Comparison of ENCODE assay signal across 22 cellular contexts in genomic region chr3:149015383-149015782, GRCh38. TPM values are rescaled to one million over a fixed set of nuclear protein-coding genes. Genes with fewer than 3 reads are reported as not detected.
A peak's percentile ranks its signal among the peaks of the same experiment; 100 is the strongest.
DNase-seq lines count a peak whose midpoint lies in the region; ATAC-seq and TF ChIP-seq lines count a peak whose summit lies in the region.
"Had no signal": no experiment of that assay in that cellular context is flagged by ENCODE, and none has a peak within 500 bp of the region (broad histone marks: within the 10 kb centered on the region; RNA-seq: fewer than 3 reads in every experiment).

No MANE protein-coding gene starts in this region.

- intact Hi-C loops in activated CD4-positive, alpha-beta T cell treated with anti-CD3 and anti-CD28 coated beads, Interleukin-2, amount 10 ng/mL, durations not matched to agents 24 days and 14 days (cut with micrococcal nuclease) = no loop called here

- DNase-seq in activated CD4-positive, alpha-beta T cell treated with anti-CD3 and anti-CD28 coated beads, Interleukin-2, amount 10 ng/mL, durations not matched to agents 24 days and 14 days = peak; percentile 39
- no peak for DNase-seq in activated CD4-positive, alpha-beta T cell treated with anti-CD3 and anti-CD28 coated beads for 4 hours
- DNase-seq in T-helper 17 cell = no peak
- DNase-seq in foreskin fibroblast = peak; percentile 29 to 38
- DNase-seq in stimulated activated effector memory CD8-positive, alpha-beta T cell treated with anti-CD3 and anti-CD28 coated beads, Interleukin-12 subunit alpha, Interleukin-12 subunit beta, amount 100 ng/mL, for 72 hours (ENCODE audit: low spot score in 2 of 2) = no peak
- no peak for DNase-seq in iPS-NIHi11 (ENCODE audit: low spot score)
- no peak for DNase-seq in DMS153 (lab: John Stamatoyannopoulos, UW)
- DNase-seq in activated CD4-positive, CD25-positive, alpha-beta regulatory T cell treated with anti-CD3 and anti-CD28 coated beads, Interleukin-2, amount 50 U/mL, for 72 hours = no peak
- DNase-seq: 8988T; activated CD4-positive, alpha-beta T cell treated with anti-CD3 and anti-CD28 coated beads for 36 hours; activated T-cell treated with anti-CD3 and anti-CD28 coated beads for 4 hours; DMS79; effector CD4-positive, alpha-beta T cell; KBM-7; left colon; NCI-H2029 treated with DMSO at 0.1 percent for 48 hours; NCI-H510A treated with DMSO at 0.1 percent for 48 hours; ovary; Right ventricle myocardium superior had no signal

- peak overlapping the region; percentile 17 for H3K27ac Mint-ChIP-seq in activated CD4-positive, alpha-beta T cell treated with anti-CD3 and anti-CD28 coated beads, Interleukin-2, amount 10 ng/mL, durations not matched to agents 24 days and 14 days
- peak overlapping the region; percentile 12 for H3K27ac Mint-ChIP-seq in T-helper 17 cell
- H3K27ac Mint-ChIP-seq in stimulated activated effector memory CD8-positive, alpha-beta T cell treated with anti-CD3 and anti-CD28 coated beads, Interleukin-12 subunit alpha, Interleukin-12 subunit beta, amount 100 ng/mL, for 72 hours = peak overlapping the region; percentile 43
- H3K27ac Mint-ChIP-seq: activated CD4-positive, alpha-beta T cell treated with anti-CD3 and anti-CD28 coated beads for 36 hours; activated naive CD4-positive, alpha-beta T cell treated with anti-CD3 and anti-CD28 coated beads, Interleukin-2, amount 50 U/mL, for 24 hours had no signal

- no peaks in the 10 kb centered on the region for H3K9me3 Mint-ChIP-seq in activated CD4-positive, alpha-beta T cell treated with anti-CD3 and anti-CD28 coated beads, Interleukin-2, amount 10 ng/mL, durations not matched to agents 24 days and 14 days
- no peaks in the 10 kb centered on the region for H3K9me3 Mint-ChIP-seq in stimulated activated effector memory CD8-positive, alpha-beta T cell treated with anti-CD3 and anti-CD28 coated beads, Interleukin-12 subunit alpha, Interleukin-12 subunit beta, amount 100 ng/mL, for 72 hours
- H3K9me3 Mint-ChIP-seq: activated naive CD4-positive, alpha-beta T cell treated with anti-CD3 and anti-CD28 coated beads, Interleukin-2, amount 50 U/mL, for 24 hours had no signal

- ATAC-seq in T-helper 17 cell = no peak
- no peak for ATAC-seq in stimulated activated effector memory CD8-positive, alpha-beta T cell treated with anti-CD3 and anti-CD28 coated beads, Interleukin-12 subunit alpha, Interleukin-12 subunit beta, amount 100 ng/mL, for 72 hours
- ATAC-seq: activated CD4-positive, alpha-beta T cell treated with anti-CD3 and anti-CD28 coated beads for 36 hours; left colon had no signal

- no peak overlapping the region for H3K4me3 Mint-ChIP-seq in activated CD4-positive, alpha-beta T cell treated with anti-CD3 and anti-CD28 coated beads, Interleukin-2, amount 10 ng/mL, durations not matched to agents 24 days and 14 days
- H3K4me3 Mint-ChIP-seq in T-helper 17 cell = peak overlapping the region; percentile 8
- H3K4me3 Mint-ChIP-seq in stimulated activated effector memory CD8-positive, alpha-beta T cell treated with anti-CD3 and anti-CD28 coated beads, Interleukin-12 subunit alpha, Interleukin-12 subunit beta, amount 100 ng/mL, for 72 hours = no peak overlapping the region
- H3K4me3 Mint-ChIP-seq: activated CD4-positive, alpha-beta T cell treated with anti-CD3 and anti-CD28 coated beads for 36 hours; activated naive CD4-positive, alpha-beta T cell treated with anti-CD3 and anti-CD28 coated beads, Interleukin-2, amount 50 U/mL, for 24 hours had no signal

- no peak overlapping the region for H3K4me3 ChIP-seq in foreskin fibroblast (ENCODE audit: low read depth in 1 of 2, low read length in 2 of 2)
- H3K4me3 ChIP-seq: ovary, smooth muscle cell, tibial nerve had no signal

- H3K27me3 Mint-ChIP-seq in activated CD4-positive, alpha-beta T cell treated with anti-CD3 and anti-CD28 coated beads, Interleukin-2, amount 10 ng/mL, durations not matched to agents 24 days and 14 days = no peaks in the 10 kb centered on the region
- H3K27me3 Mint-ChIP-seq in T-helper 17 cell = no peaks in the 10 kb centered on the region
- H3K27me3 Mint-ChIP-seq: activated CD4-positive, alpha-beta T cell treated with anti-CD3 and anti-CD28 coated beads for 36 hours; activated naive CD4-positive, alpha-beta T cell treated with anti-CD3 and anti-CD28 coated beads, Interleukin-2, amount 50 U/mL, for 24 hours had no signal

- H3K9me3 ChIP-seq in T-helper 17 cell (ENCODE audit: control insufficient read depth, low read length, poor library complexity, severe bottlenecking) = no peaks in the 10 kb centered on the region
- H3K9me3 ChIP-seq: ovary, tibial nerve had no signal

- H3K36me3 Mint-ChIP-seq in activated CD4-positive, alpha-beta T cell treated with anti-CD3 and anti-CD28 coated beads, Interleukin-2, amount 10 ng/mL, durations not matched to agents 24 days and 14 days (ENCODE audit: low read depth) = peaks cover 49% of the 10 kb centered on the region
- peaks cover 16% of the 10 kb centered on the region for H3K36me3 Mint-ChIP-seq in T-helper 17 cell (ENCODE audit: low read depth)
- peaks cover 91% of the 10 kb centered on the region for H3K36me3 Mint-ChIP-seq in stimulated activated effector memory CD8-positive, alpha-beta T cell treated with anti-CD3 and anti-CD28 coated beads, Interleukin-12 subunit alpha, Interleukin-12 subunit beta, amount 100 ng/mL, for 72 hours

- TF ChIP-seq CTCF in foreskin fibroblast (IDR thresholded peaks at IDR 0.05; ENCODE audit: low read depth, low read length) = no peak

- peaks cover 16% of the 10 kb centered on the region for H3K4me1 Mint-ChIP-seq in activated CD4-positive, alpha-beta T cell treated with anti-CD3 and anti-CD28 coated beads, Interleukin-2, amount 10 ng/mL, durations not matched to agents 24 days and 14 days
- H3K4me1 Mint-ChIP-seq in T-helper 17 cell = peaks cover 26% of the 10 kb centered on the region
- peaks cover 74% of the 10 kb centered on the region for H3K4me1 Mint-ChIP-seq in stimulated activated effector memory CD8-positive, alpha-beta T cell treated with anti-CD3 and anti-CD28 coated beads, Interleukin-12 subunit alpha, Interleukin-12 subunit beta, amount 100 ng/mL, for 72 hours

RNA-seq across cellular contexts. Expression of gene GYG1, which starts 24.0 kb away (rescaled TPM):
- 27.4 and 28.0 TPM in 2 replicates for total RNA-seq in activated CD4-positive, alpha-beta T cell treated with anti-CD3 and anti-CD28 coated beads, Interleukin-2, amount 10 ng/mL, durations not matched to agents 24 days and 14 days
- 10 to 100 TPM; 22.3 to 27.4 TPM for total RNA-seq in T-helper 17 cell

Comparison
In these comparisons a context has a peak if more than half of its experiments do, and no peak if none do; other contexts are left out.
1. DNase-seq: peak in activated CD4-positive, alpha-beta T cell treated with anti-CD3 and anti-CD28 coated beads, Interleukin-2, amount 10 ng/mL, durations not matched to agents 24 days and 14 days (single experiment) and foreskin fibroblast (2 of 2); none in activated CD4-positive, alpha-beta T cell treated with anti-CD3 and anti-CD28 coated beads for 4 hours (0 of 2), T-helper 17 cell (0 of 3), stimulated activated effector memory CD8-positive, alpha-beta T cell treated with anti-CD3 and anti-CD28 coated beads, Interleukin-12 subunit alpha, Interleukin-12 subunit beta, amount 100 ng/mL, for 72 hours (0 of 2), iPS-NIHi11 (single experiment), DMS153 (single experiment) and activated CD4-positive, CD25-positive, alpha-beta regulatory T cell treated with anti-CD3 and anti-CD28 coated beads, Interleukin-2, amount 50 U/mL, for 72 hours (single experiment).
2. Peak in every context shown above with its lines, with median percentiles within 50 percentile points of each other: H3K27ac Mint-ChIP-seq.